ENCODE assay signal across 1 cellular context in the genomic region with DNA sequence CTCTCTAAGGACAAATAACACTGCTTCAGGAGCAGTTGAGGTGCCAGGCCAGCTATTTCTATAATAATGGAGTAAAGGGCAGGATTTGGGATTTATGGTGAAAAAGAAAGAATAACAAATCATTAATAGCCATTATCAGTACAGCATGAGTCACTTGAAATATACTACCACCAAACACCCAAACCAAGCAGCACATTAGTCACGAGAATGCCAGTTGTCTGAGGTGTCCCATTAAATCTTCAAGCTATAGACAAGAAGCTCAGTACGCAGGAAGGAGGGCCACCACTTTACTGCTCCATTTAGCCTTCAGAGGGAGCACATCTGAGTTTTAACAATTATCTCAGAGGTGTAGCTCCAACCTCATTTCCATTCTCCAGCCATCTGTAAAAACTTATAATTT.
TF ChIP-seq lines count a peak whose summit lies in the region.

No MANE protein-coding gene starts in this region.

TF ChIP-seq in WTC11, 78 proteins besides CTCF, POLR2A, EP300 and RAD21 (continued from another document):
- TF ChIP-seq, protein P1, sequence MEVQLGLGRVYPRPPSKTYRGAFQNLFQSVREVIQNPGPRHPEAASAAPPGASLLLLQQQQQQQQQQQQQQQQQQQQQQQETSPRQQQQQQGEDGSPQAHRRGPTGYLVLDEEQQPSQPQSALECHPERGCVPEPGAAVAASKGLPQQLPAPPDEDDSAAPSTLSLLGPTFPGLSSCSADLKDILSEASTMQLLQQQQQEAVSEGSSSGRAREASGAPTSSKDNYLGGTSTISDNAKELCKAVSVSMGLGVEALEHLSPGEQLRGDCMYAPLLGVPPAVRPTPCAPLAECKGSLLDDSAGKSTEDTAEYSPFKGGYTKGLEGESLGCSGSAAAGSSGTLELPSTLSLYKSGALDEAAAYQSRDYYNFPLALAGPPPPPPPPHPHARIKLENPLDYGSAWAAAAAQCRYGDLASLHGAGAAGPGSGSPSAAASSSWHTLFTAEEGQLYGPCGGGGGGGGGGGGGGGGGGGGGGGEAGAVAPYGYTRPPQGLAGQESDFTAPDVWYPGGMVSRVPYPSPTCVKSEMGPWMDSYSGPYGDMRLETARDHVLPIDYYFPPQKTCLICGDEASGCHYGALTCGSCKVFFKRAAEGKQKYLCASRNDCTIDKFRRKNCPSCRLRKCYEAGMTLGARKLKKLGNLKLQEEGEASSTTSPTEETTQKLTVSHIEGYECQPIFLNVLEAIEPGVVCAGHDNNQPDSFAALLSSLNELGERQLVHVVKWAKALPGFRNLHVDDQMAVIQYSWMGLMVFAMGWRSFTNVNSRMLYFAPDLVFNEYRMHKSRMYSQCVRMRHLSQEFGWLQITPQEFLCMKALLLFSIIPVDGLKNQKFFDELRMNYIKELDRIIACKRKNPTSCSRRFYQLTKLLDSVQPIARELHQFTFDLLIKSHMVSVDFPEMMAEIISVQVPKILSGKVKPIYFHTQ (CRISPR knock-in tag; IDR thresholded peaks at IDR 0.05) = no peak
- TF ChIP-seq, protein P2, sequence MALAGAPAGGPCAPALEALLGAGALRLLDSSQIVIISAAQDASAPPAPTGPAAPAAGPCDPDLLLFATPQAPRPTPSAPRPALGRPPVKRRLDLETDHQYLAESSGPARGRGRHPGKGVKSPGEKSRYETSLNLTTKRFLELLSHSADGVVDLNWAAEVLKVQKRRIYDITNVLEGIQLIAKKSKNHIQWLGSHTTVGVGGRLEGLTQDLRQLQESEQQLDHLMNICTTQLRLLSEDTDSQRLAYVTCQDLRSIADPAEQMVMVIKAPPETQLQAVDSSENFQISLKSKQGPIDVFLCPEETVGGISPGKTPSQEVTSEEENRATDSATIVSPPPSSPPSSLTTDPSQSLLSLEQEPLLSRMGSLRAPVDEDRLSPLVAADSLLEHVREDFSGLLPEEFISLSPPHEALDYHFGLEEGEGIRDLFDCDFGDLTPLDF (CRISPR knock-in tag; IDR thresholded peaks at IDR 0.05) = no peak
- TF ChIP-seq NFYB (CRISPR knock-in tag; conservative IDR thresholded peaks at IDR 0.05; ENCODE audit: low read depth) (no peak), TEAD1 (CRISPR knock-in tag; IDR thresholded peaks at IDR 0.05) (no peak), JUN (CRISPR knock-in tag; IDR thresholded peaks at IDR 0.05) (no peak), GABPB1 (CRISPR knock-in tag; IDR thresholded peaks at IDR 0.05) (no peak), GRHL2 (CRISPR knock-in tag; IDR thresholded peaks at IDR 0.05; ENCODE audit: insufficient replicate concordance, severe bottlenecking) (no peak), CBFB (CRISPR knock-in tag; IDR thresholded peaks at IDR 0.05; ENCODE audit: low read depth) (no peak)
- TF ChIP-seq, protein P3, sequence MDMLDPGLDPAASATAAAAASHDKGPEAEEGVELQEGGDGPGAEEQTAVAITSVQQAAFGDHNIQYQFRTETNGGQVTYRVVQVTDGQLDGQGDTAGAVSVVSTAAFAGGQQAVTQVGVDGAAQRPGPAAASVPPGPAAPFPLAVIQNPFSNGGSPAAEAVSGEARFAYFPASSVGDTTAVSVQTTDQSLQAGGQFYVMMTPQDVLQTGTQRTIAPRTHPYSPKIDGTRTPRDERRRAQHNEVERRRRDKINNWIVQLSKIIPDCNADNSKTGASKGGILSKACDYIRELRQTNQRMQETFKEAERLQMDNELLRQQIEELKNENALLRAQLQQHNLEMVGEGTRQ (CRISPR knock-in tag; IDR thresholded peaks at IDR 0.05) = no peak
